Comparison of ENCODE assay signal across 8 cellular contexts in the genomic region with DNA sequence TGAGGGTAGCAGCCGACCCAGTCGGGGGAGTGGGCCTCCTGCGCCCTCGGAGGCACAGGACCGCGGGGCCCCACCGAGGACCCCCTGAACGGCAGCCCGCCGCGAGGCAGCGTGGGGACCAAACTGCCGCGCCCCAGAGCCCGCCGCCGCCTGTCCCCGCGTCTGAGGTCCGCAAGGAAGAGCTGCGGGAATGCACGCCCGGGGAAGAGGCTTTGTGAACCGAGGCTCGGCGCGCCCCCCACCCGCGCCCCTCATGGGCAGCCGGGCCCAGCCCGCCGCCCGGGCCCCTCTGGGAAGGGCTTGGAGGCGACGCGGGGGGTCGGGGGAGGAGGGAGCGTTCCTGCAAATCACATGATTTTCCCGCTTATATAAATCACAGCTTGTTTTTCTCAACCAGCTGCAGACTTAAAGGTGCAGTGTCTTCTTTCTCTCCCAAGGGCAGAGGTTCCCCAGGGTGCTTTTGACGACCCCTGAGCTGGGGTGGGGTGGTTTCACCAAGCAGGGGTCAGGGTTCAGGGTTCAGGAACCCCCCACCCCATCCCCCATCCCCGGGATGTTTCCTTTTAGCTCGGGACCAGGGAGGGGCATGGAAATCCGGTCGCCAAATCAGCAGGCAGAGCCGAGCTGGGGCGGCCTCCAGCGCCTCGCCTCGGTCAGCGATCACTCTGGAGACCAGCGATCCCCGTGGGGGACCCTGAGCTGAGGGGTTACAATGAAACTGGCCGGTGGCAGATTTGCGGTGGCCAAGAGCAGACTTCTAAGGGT. TPM values are rescaled to one million over a fixed set of nuclear protein-coding genes. Genes with fewer than 3 reads are reported as not detected.
DNase-seq lines count a peak whose midpoint lies in the region; ATAC-seq and TF ChIP-seq lines count a peak whose summit lies in the region.

No MANE protein-coding gene starts in this region.

- H3K4me3 ChIP-seq in foreskin fibroblast (ENCODE audit: low read depth in 1 of 2, low read length in 2 of 2): peak overlapping the region; percentile 41 to 51

- TF ChIP-seq CTCF in foreskin fibroblast (IDR thresholded peaks at IDR 0.05; ENCODE audit: low read depth, low read length): peak; percentile 36

- intact Hi-C loops in activated T-helper 1 cell treated with anti-CD3 and anti-CD28 coated beads, Interleukin-12 subunit alpha, Interleukin-12 subunit beta, Interleukin-2, Interleukin-4 antibody, amounts not matched to agents 30 ng/mL and 10 ng/mL and 1 ng/mL, durations not matched to agents 14 hours and 24 hours and 36 hours (cut with micrococcal nuclease): loop anchor here (1.0 kb wide), 1 partner anchor 9 kb away; no protein-coding TSS in a partner anchor

- ATAC-seq in naive B cell (ENCODE audit: low read depth in 2 of 2) (no peak), GM19035 (IDR thresholded peaks at IDR 0.05; ENCODE audit: unreplicated experiment) (no peak), GM21529 (IDR thresholded peaks at IDR 0.05; ENCODE audit: unreplicated experiment) (no peak), HG02885 (IDR thresholded peaks at IDR 0.05; ENCODE audit: poor library complexity, unreplicated experiment) (no peak)

- DNase-seq in DMS53 (lab: John Stamatoyannopoulos, UW) (peak; percentile 68), NCI-H1092 treated with DMSO at 0.1 percent for 48 hours (lab: John Stamatoyannopoulos, UW) (peak; percentile 75), foreskin fibroblast (peak; percentile 48 to 85), naive B cell (no peak)
- DNase-seq in activated T-helper 1 cell treated with anti-CD3 and anti-CD28 coated beads, Interleukin-12 subunit alpha, Interleukin-12 subunit beta, Interleukin-2, Interleukin-4 antibody, amounts not matched to agents 30 ng/mL and 10 ng/mL and 1 ng/mL, durations not matched to agents 14 hours and 24 hours and 36 hours (ENCODE audit: low spot score): no peak

- peaks cover 1% of the 10 kb centered on the region for H3K27me3 Mint-ChIP-seq in activated T-helper 1 cell treated with anti-CD3 and anti-CD28 coated beads, Interleukin-12 subunit alpha, Interleukin-12 subunit beta, Interleukin-2, Interleukin-4 antibody, amounts not matched to agents 30 ng/mL and 10 ng/mL and 1 ng/mL, durations not matched to agents 14 hours and 24 hours and 36 hours (ENCODE audit: insufficient read depth)
- H3K27me3 Mint-ChIP-seq in naive B cell: no peaks in the 10 kb centered on the region

- H3K36me3 Mint-ChIP-seq in activated T-helper 1 cell treated with anti-CD3 and anti-CD28 coated beads, Interleukin-12 subunit alpha, Interleukin-12 subunit beta, Interleukin-2, Interleukin-4 antibody, amounts not matched to agents 30 ng/mL and 10 ng/mL and 1 ng/mL, durations not matched to agents 14 hours and 24 hours and 36 hours (ENCODE audit: low read depth): no peaks in the 10 kb centered on the region
- no peaks in the 10 kb centered on the region for H3K36me3 Mint-ChIP-seq in naive B cell

- H3K9me3 Mint-ChIP-seq in activated T-helper 1 cell treated with anti-CD3 and anti-CD28 coated beads, Interleukin-12 subunit alpha, Interleukin-12 subunit beta, Interleukin-2, Interleukin-4 antibody, amounts not matched to agents 30 ng/mL and 10 ng/mL and 1 ng/mL, durations not matched to agents 14 hours and 24 hours and 36 hours: no peaks in the 10 kb centered on the region
- no peaks in the 10 kb centered on the region for H3K9me3 Mint-ChIP-seq in naive B cell

- H3K4me3 Mint-ChIP-seq in activated T-helper 1 cell treated with anti-CD3 and anti-CD28 coated beads, Interleukin-12 subunit alpha, Interleukin-12 subunit beta, Interleukin-2, Interleukin-4 antibody, amounts not matched to agents 30 ng/mL and 10 ng/mL and 1 ng/mL, durations not matched to agents 14 hours and 24 hours and 36 hours: peak overlapping the region; percentile 75
- H3K4me3 Mint-ChIP-seq in naive B cell: peak overlapping the region; percentile 63 to 89 (median 83)

- H3K27ac Mint-ChIP-seq in activated T-helper 1 cell treated with anti-CD3 and anti-CD28 coated beads, Interleukin-12 subunit alpha, Interleukin-12 subunit beta, Interleukin-2, Interleukin-4 antibody, amounts not matched to agents 30 ng/mL and 10 ng/mL and 1 ng/mL, durations not matched to agents 14 hours and 24 hours and 36 hours: peak overlapping the region; percentile 83
- H3K27ac Mint-ChIP-seq in naive B cell: peak overlapping the region; percentile 99 to 100 (median 100)

- peaks cover 66% of the 10 kb centered on the region for H3K4me1 Mint-ChIP-seq in activated T-helper 1 cell treated with anti-CD3 and anti-CD28 coated beads, Interleukin-12 subunit alpha, Interleukin-12 subunit beta, Interleukin-2, Interleukin-4 antibody, amounts not matched to agents 30 ng/mL and 10 ng/mL and 1 ng/mL, durations not matched to agents 14 hours and 24 hours and 36 hours (ENCODE audit: low read depth)
- H3K4me1 Mint-ChIP-seq in naive B cell: peaks cover 52 to 68% (median 64%) of the 10 kb centered on the region in 3 donors

RNA-seq across cellular contexts. Expression of a gene that starts 44.7 kb away (rescaled TPM):
- 7.3 and 8.7 TPM in 2 replicates for total RNA-seq in activated T-helper 1 cell treated with anti-CD3 and anti-CD28 coated beads, Interleukin-12 subunit alpha, Interleukin-12 subunit beta, Interleukin-2, Interleukin-4 antibody, amounts not matched to agents 30 ng/mL and 10 ng/mL and 1 ng/mL, durations not matched to agents 14 hours and 24 hours and 36 hours
- polyA plus RNA-seq in naive B cell (ENCODE audit: low read depth in 6 of 6): 10 to 100 TPM; 11.0 to 39.3 (median 22.4) TPM

RNA-seq across cellular contexts. Expression of a gene that starts 50.1 kb away (rescaled TPM):
- total RNA-seq in activated T-helper 1 cell treated with anti-CD3 and anti-CD28 coated beads, Interleukin-12 subunit alpha, Interleukin-12 subunit beta, Interleukin-2, Interleukin-4 antibody, amounts not matched to agents 30 ng/mL and 10 ng/mL and 1 ng/mL, durations not matched to agents 14 hours and 24 hours and 36 hours: 96.5 and 99.6 TPM in 2 replicates
- polyA plus RNA-seq in naive B cell (ENCODE audit: low read depth in 6 of 6): 10 to 100 TPM; 44.3 to 65.3 (median 53.2) TPM

Comparison
In these comparisons a context has a peak if more than half of its experiments do, and no peak if none do; other contexts are left out.
1. DNase-seq: peak in DMS53 (single experiment), NCI-H1092 treated with DMSO at 0.1 percent for 48 hours (single experiment) and foreskin fibroblast (2 of 2); none in activated T-helper 1 cell treated with anti-CD3 and anti-CD28 coated beads, Interleukin-12 subunit alpha, Interleukin-12 subunit beta, Interleukin-2, Interleukin-4 antibody, amounts not matched to agents 30 ng/mL and 10 ng/mL and 1 ng/mL, durations not matched to agents 14 hours and 24 hours and 36 hours (single experiment) and naive B cell (single experiment).